21 cellular contexts compared by ENCODE assay signal in the genomic region with DNA sequence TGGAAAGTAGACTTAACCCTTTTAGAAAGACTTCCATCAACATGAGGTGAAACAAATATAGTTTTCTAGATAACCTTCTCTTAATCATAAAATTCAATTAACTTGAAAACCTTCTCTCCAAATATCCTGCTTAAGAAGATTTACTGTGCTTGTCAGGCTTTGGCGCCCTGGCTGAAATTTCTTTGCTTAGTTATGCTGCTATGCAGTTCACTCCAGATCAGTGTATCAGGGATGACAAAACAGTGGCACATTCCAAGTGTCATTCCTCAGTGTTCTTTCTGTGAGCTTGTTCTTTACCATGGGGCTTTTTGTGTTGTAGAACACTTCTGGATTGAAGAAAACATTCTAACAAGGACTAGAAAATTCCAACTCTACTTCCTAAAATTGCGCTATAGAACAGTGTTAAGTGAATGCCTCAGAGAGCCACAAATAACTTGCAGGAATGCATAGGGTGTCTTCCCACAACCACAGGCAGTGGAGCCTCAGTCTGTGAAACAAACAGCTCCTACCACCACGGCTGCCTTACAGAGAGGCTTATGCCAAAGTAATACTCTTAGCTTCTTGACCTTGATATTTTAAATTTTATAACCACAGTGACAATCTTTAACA.
DNase-seq lines count a peak whose midpoint lies in the region; ATAC-seq and TF ChIP-seq lines count a peak whose summit lies in the region.
"Had no signal": no experiment of that assay in that cellular context is flagged by ENCODE, and none has a peak within 500 bp of the region (broad histone marks: within the 10 kb centered on the region; RNA-seq: fewer than 3 reads in every experiment).

No MANE protein-coding gene starts in this region.

- H3K36me3 Mint-ChIP-seq in GM23338 (ENCODE audit: low read depth), result no peaks in the 10 kb centered on the region
- peaks cover 3% of the 10 kb centered on the region for H3K36me3 Mint-ChIP-seq in T-helper 17 cell (ENCODE audit: low read depth)

- peak overlapping the region; percentile 9; the same call in 1 of the 2 replicates for H3K27ac ChIP-seq in GM23338 (ENCODE audit: low read depth)
- H3K27ac ChIP-seq: tibial nerve had no signal

- no peaks in the 10 kb centered on the region for H3K27me3 ChIP-seq in GM23338 (ENCODE audit: insufficient read depth)
- H3K27me3 ChIP-seq: tibial nerve had no signal

- H3K36me3 ChIP-seq in GM23338 (ENCODE audit: insufficient read depth), result no peaks in the 10 kb centered on the region
- H3K36me3 ChIP-seq: tibial nerve had no signal

- no peak overlapping the region for H3K4me3 ChIP-seq in GM23338
- H3K4me3 ChIP-seq in retinal pigment epithelial cell (ENCODE audit: low read length), result no peak overlapping the region
- H3K4me3 ChIP-seq: skin epidermis, tibial nerve had no signal

- peak overlapping the region; percentile 45; the same call in 1 of the 2 replicates for H3K4me2 ChIP-seq in GM23338

- no peaks in the 10 kb centered on the region for H3K9me2 ChIP-seq in GM23338 (ENCODE audit: insufficient read depth)

- peaks cover 34% of the 10 kb centered on the region for H3K4me1 Mint-ChIP-seq in GM23338
- peaks cover 31% of the 10 kb centered on the region for H3K4me1 Mint-ChIP-seq in T-helper 17 cell

- no peak overlapping the region for H3K4me3 Mint-ChIP-seq in GM23338
- H3K4me3 Mint-ChIP-seq in T-helper 17 cell, result no peak overlapping the region
- H3K4me3 Mint-ChIP-seq: memory B cell; stimulated activated memory B cell treated with anti-CD40 and anti-IgM and Interleukin-4, amounts not matched to agents 10 μg/mL and 1 μg/mL and 100 μg/mL, for 72 hours had no signal

- no peaks in the 10 kb centered on the region for H3K9me3 ChIP-seq in T-helper 17 cell (ENCODE audit: control insufficient read depth, low read length, poor library complexity, severe bottlenecking)
- H3K9me3 ChIP-seq: tibial nerve had no signal

- H3K27me3 Mint-ChIP-seq in GM23338 (ENCODE audit: insufficient read depth, low read depth, poor library complexity) (no peaks in the 10 kb centered on the region), T-helper 17 cell (no peaks in the 10 kb centered on the region)
- H3K27me3 Mint-ChIP-seq: memory B cell; stimulated activated memory B cell treated with anti-CD40 and anti-IgM and Interleukin-4, amounts not matched to agents 10 μg/mL and 1 μg/mL and 100 μg/mL, for 72 hours had no signal

- no peaks in the 10 kb centered on the region for H4K20me1 ChIP-seq in GM23338 (replicated peaks; ENCODE audit: insufficient read depth)

- peaks cover 38% of the 10 kb centered on the region for H3K4me1 ChIP-seq in GM23338 (ENCODE audit: insufficient read depth)
- H3K4me1 ChIP-seq: tibial nerve had no signal

- peak; percentile 43 for DNase-seq in GM23338 (ENCODE audit: low spot score)
- no peak for DNase-seq in T-helper 17 cell
- DNase-seq in glomerular visceral epithelial cell (ENCODE audit: extremely low spot score), result peak; percentile 40
- peak; percentile 34 for DNase-seq in retinal pigment epithelial cell (ENCODE audit: low read depth)
- DNase-seq in NCI-H524 (lab: John Stamatoyannopoulos, UW), result no peak
- no peak for DNase-seq in NCI-H128 (lab: John Stamatoyannopoulos, UW; ENCODE audit: unreplicated experiment)
- no peak for DNase-seq in NCI-H2107 (lab: John Stamatoyannopoulos, UW)
- no peak for DNase-seq in effector CD8-positive, alpha-beta T cell (lab: John Stamatoyannopoulos, UW)
- DNase-seq: activated CD4-positive, alpha-beta T cell treated with anti-CD3 and anti-CD28 coated beads for 48 hours; activated T-cell treated with anti-CD3 and anti-CD28 coated beads for 4 hours; C1 segment of cervical spinal cord; GOT3; IMR-90; nucleus accumbens; Right ventricle myocardium superior; T1000 had no signal

- no peaks in the 10 kb centered on the region for H3F3A ChIP-seq in GM23338 (replicated peaks; ENCODE audit: low read depth)

- H3K9me3 Mint-ChIP-seq in GM23338, result no peaks in the 10 kb centered on the region
- H3K9me3 Mint-ChIP-seq: activated naive CD4-positive, alpha-beta T cell treated with anti-CD3 and anti-CD28 coated beads, Interleukin-2, amount 50 U/mL, for 72 hours; memory B cell; stimulated activated memory B cell treated with anti-CD40 and anti-IgM and Interleukin-4, amounts not matched to agents 10 μg/mL and 1 μg/mL and 100 μg/mL, for 72 hours had no signal

- peak overlapping the region; percentile 74 for H3K27ac Mint-ChIP-seq in GM23338
- H3K27ac Mint-ChIP-seq in T-helper 17 cell, result peak overlapping the region; percentile 16
- H3K27ac Mint-ChIP-seq: activated naive CD4-positive, alpha-beta T cell treated with anti-CD3 and anti-CD28 coated beads, Interleukin-2, amount 50 U/mL, for 72 hours; memory B cell; stimulated activated memory B cell treated with anti-CD40 and anti-IgM and Interleukin-4, amounts not matched to agents 10 μg/mL and 1 μg/mL and 100 μg/mL, for 72 hours had no signal

- no peaks in the 10 kb centered on the region for H3K79me2 ChIP-seq in GM23338 (replicated peaks; ENCODE audit: insufficient read depth)

- H2AFZ ChIP-seq in GM23338, result no peak overlapping the region

- ATAC-seq in GM23338, result peak; percentile 85
- ATAC-seq in T-helper 17 cell, result no peak
- ATAC-seq: activated naive CD4-positive, alpha-beta T cell treated with anti-CD3 and anti-CD28 coated beads, Interleukin-2, amount 50 U/mL, for 72 hours; stimulated activated memory B cell treated with anti-CD40 and anti-IgM and Interleukin-4, amounts not matched to agents 10 μg/mL and 1 μg/mL and 100 μg/mL, for 72 hours had no signal

- TF ChIP-seq CTCF in GM23338 (conservative IDR thresholded peaks at IDR 0.05; ENCODE audit: low read depth in 2 of 2) (no peak), retinal pigment epithelial cell (conservative IDR thresholded peaks at IDR 0.05; ENCODE audit: low read depth, low read length) (no peak)

TF ChIP-seq in GM23338, 12 proteins besides CTCF, POLR2A, EP300 and RAD21 (continues in another document):
- TF ChIP-seq, protein P1, sequence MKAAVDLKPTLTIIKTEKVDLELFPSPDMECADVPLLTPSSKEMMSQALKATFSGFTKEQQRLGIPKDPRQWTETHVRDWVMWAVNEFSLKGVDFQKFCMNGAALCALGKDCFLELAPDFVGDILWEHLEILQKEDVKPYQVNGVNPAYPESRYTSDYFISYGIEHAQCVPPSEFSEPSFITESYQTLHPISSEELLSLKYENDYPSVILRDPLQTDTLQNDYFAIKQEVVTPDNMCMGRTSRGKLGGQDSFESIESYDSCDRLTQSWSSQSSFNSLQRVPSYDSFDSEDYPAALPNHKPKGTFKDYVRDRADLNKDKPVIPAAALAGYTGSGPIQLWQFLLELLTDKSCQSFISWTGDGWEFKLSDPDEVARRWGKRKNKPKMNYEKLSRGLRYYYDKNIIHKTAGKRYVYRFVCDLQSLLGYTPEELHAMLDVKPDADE (IDR thresholded peaks at IDR 0.05), result no peak
- TF ChIP-seq ZNF114 (CRISPR knock-in tag; IDR thresholded peaks at IDR 0.05), result no peak
- TF ChIP-seq JUNB (IDR thresholded peaks at IDR 0.05; ENCODE audit: unreplicated experiment), result no peak
- TF ChIP-seq CREB1 (CRISPR knock-in tag; IDR thresholded peaks at IDR 0.05; ENCODE audit: low read depth), result no peak
- no peak for TF ChIP-seq STAT1 (IDR thresholded peaks at IDR 0.05; ENCODE audit: unreplicated experiment)
- TF ChIP-seq, protein P2, sequence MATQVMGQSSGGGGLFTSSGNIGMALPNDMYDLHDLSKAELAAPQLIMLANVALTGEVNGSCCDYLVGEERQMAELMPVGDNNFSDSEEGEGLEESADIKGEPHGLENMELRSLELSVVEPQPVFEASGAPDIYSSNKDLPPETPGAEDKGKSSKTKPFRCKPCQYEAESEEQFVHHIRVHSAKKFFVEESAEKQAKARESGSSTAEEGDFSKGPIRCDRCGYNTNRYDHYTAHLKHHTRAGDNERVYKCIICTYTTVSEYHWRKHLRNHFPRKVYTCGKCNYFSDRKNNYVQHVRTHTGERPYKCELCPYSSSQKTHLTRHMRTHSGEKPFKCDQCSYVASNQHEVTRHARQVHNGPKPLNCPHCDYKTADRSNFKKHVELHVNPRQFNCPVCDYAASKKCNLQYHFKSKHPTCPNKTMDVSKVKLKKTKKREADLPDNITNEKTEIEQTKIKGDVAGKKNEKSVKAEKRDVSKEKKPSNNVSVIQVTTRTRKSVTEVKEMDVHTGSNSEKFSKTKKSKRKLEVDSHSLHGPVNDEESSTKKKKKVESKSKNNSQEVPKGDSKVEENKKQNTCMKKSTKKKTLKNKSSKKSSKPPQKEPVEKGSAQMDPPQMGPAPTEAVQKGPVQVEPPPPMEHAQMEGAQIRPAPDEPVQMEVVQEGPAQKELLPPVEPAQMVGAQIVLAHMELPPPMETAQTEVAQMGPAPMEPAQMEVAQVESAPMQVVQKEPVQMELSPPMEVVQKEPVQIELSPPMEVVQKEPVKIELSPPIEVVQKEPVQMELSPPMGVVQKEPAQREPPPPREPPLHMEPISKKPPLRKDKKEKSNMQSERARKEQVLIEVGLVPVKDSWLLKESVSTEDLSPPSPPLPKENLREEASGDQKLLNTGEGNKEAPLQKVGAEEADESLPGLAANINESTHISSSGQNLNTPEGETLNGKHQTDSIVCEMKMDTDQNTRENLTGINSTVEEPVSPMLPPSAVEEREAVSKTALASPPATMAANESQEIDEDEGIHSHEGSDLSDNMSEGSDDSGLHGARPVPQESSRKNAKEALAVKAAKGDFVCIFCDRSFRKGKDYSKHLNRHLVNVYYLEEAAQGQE (IDR thresholded peaks at IDR 0.05; ENCODE audit: unreplicated experiment), result no peak
- TF ChIP-seq ZNF331 (CRISPR knock-in tag; IDR thresholded peaks at IDR 0.05; ENCODE audit: low read depth), result no peak
- no peak for TF ChIP-seq POLR2AphosphoS5 (IDR thresholded peaks at IDR 0.05; ENCODE audit: low read depth)
- TF ChIP-seq EZH2 (IDR thresholded peaks at IDR 0.05; ENCODE audit: low read depth, unreplicated experiment), result no peak

Comparison
In these comparisons a context has a peak if more than half of its experiments do, and no peak if none do; other contexts are left out.
1. DNase-seq: peak in GM23338 (single experiment), glomerular visceral epithelial cell (single experiment) and retinal pigment epithelial cell (single experiment); none in T-helper 17 cell (0 of 3), NCI-H524 (0 of 2), NCI-H128 (single experiment), NCI-H2107 (single experiment) and effector CD8-positive, alpha-beta T cell (single experiment).